Comparison of ENCODE assay signal across 8 cellular contexts in the genomic region with DNA sequence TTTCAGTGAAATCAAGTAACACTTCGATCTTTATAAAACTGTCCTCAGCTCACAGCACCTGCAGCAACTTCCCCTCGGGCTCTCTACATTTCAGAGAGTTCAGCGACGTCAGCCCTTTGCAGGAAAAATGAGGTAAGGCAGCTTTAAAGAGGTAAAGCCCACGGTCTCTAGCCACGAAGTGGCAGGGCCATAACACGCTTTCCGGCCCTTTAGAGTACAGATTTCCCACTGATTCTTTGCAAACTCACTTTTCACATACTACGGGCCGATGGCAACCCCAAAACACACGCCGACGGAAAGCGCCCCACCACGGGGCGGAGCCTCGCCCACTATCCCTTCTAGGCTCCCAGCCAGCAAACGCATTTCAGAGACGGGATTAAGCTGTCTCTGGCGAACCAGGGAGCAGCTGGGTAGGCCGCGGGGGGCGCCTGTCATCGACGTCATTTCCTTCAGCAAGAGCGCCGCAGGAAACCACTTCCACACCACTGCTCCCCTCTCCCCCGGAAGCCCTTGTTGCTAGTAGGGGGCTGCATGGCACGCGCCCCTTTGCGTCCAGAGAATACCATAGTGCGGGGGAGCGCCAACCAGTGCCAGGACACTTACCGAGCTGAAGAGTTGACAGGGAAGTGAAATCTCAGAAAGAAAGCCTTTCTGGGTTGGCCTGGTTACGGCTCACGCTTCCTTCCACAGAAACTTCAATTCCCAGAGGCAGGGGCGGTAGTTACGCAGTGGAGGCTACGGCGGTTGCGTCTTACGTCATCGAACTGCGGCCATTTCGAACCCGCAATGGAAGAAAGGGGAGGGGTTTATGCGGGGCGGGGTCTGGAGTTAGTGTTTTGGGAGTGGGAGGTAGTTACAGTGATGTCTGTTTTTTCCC. TPM values are rescaled to one million over a fixed set of nuclear protein-coding genes. Genes with fewer than 3 reads are reported as not detected.
DNase-seq lines count a peak whose midpoint lies in the region; ATAC-seq and TF ChIP-seq lines count a peak whose summit lies in the region.

A gene with protein sequence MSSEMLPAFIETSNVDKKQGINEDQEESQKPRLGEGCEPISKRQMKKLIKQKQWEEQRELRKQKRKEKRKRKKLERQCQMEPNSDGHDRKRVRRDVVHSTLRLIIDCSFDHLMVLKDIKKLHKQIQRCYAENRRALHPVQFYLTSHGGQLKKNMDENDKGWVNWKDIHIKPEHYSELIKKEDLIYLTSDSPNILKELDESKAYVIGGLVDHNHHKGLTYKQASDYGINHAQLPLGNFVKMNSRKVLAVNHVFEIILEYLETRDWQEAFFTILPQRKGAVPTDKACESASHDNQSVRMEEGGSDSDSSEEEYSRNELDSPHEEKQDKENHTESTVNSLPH (minus strand): TSS at position 730 of the 877 bp plus-strand sequence. CDS start 4,701 bp downstream, outside the sequence.

- H3K9me3 Mint-ChIP-seq in natural killer cell treated with Interleukin-12 subunit alpha and Interleukin-12 subunit beta and Interleukin-15 and Interleukin-18, amount 100 ng/mL, for 72 hours, result no peaks in the 10 kb centered on the region

- H3K36me3 Mint-ChIP-seq in natural killer cell treated with Interleukin-12 subunit alpha and Interleukin-12 subunit beta and Interleukin-15 and Interleukin-18, amount 100 ng/mL, for 72 hours, result no peaks in the 10 kb centered on the region

- ATAC-seq in RWPE2 (ENCODE audit: low read depth), result peak; percentile 94
- ATAC-seq in natural killer cell treated with Interleukin-12 subunit alpha and Interleukin-12 subunit beta and Interleukin-15 and Interleukin-18, amount 100 ng/mL, for 72 hours, result peak; percentile 97 to 98
- ATAC-seq in stimulated activated naive CD8-positive, alpha-beta T cell treated with anti-CD3 and anti-CD28 coated beads, Interleukin-15, Interleukin-2, amounts not matched to agents 100 U/mL and 50 U/mL, for 24 hours, result peak; percentile 98

- H3K9me3 ChIP-seq in RWPE2 (ENCODE audit: severe bottlenecking), result no peaks in the 10 kb centered on the region

- no peaks in the 10 kb centered on the region for H3K36me3 ChIP-seq in RWPE2 (ENCODE audit: low read depth)

- peaks cover 21 to 25% of the 10 kb centered on the region in 2 donors for H3K27me3 Mint-ChIP-seq in natural killer cell treated with Interleukin-12 subunit alpha and Interleukin-12 subunit beta and Interleukin-15 and Interleukin-18, amount 100 ng/mL, for 72 hours

- peak within 1 kb of the TSS; percentile 74 for H3K4me3 ChIP-seq in RWPE2 (ENCODE audit: severe bottlenecking)
- peak within 1 kb of the TSS; percentile 82 for H3K4me3 ChIP-seq in fibroblast of pulmonary artery (replicated peaks; ENCODE audit: low read depth, low read length)

- peak within 1 kb of the TSS; percentile 76 for H3K27ac ChIP-seq in RWPE2 (ENCODE audit: poor library complexity, severe bottlenecking)

- H3K4me1 Mint-ChIP-seq in natural killer cell treated with Interleukin-12 subunit alpha and Interleukin-12 subunit beta and Interleukin-15 and Interleukin-18, amount 100 ng/mL, for 72 hours (ENCODE audit: low read depth in 2 of 2), result peaks cover 3 to 5% of the 10 kb centered on the region in 2 donors

- no peaks in the 10 kb centered on the region for H3K27me3 ChIP-seq in RWPE2 (ENCODE audit: insufficient read depth, poor library complexity, severe bottlenecking)

- H3K4me3 Mint-ChIP-seq in natural killer cell treated with Interleukin-12 subunit alpha and Interleukin-12 subunit beta and Interleukin-15 and Interleukin-18, amount 100 ng/mL, for 72 hours, result peak within 1 kb of the TSS; percentile 88

- DNase-seq in EH (ENCODE audit: low read depth) (peak; percentile 99), H4 (ENCODE audit: low spot score) (peak; percentile 96), LoVo (ENCODE audit: low spot score) (peak; percentile 96), RWPE2 (ENCODE audit: low spot score) (peak; percentile 95), fibroblast of pulmonary artery (ENCODE audit: low read depth) (peak; percentile 98)
- peak; percentile 98 for DNase-seq in activated effector memory CD4-positive, alpha-beta T cell treated with anti-CD3 and anti-CD28 coated beads, Interleukin-2, amount 50 U/mL, for 16 hours
- peak; percentile 97 for DNase-seq in natural killer cell treated with Interleukin-12 subunit alpha and Interleukin-12 subunit beta and Interleukin-15 and Interleukin-18, amount 100 ng/mL, for 72 hours (ENCODE audit: low spot score)
- DNase-seq in stimulated activated naive CD8-positive, alpha-beta T cell treated with anti-CD3 and anti-CD28 coated beads, Interleukin-15, Interleukin-2, amounts not matched to agents 100 U/mL and 50 U/mL, for 24 hours, result peak; percentile 93

- no peak for TF ChIP-seq CTCF in RWPE2 (IDR thresholded peaks at IDR 0.05; ENCODE audit: poor library complexity, severe bottlenecking)
- no peak for TF ChIP-seq CTCF in fibroblast of pulmonary artery (IDR thresholded peaks at IDR 0.05; ENCODE audit: low read length, missing control alignments)

- H3K4me1 ChIP-seq in RWPE2 (ENCODE audit: insufficient read depth, poor library complexity, severe bottlenecking), result peaks cover 4% of the 10 kb centered on the region

- H3K27ac Mint-ChIP-seq in natural killer cell treated with Interleukin-12 subunit alpha and Interleukin-12 subunit beta and Interleukin-15 and Interleukin-18, amount 100 ng/mL, for 72 hours, result peak within 1 kb of the TSS; percentile 94 to 99

RNA-seq across cellular contexts. Expression of the gene that starts here (rescaled TPM):
- total RNA-seq in H4 (2014; rRNA removed; shearing (Covaris generic)), result 5.5 TPM in 2 replicates
- 1 to 10 TPM; 6.9 to 8.8 TPM for total RNA-seq in natural killer cell treated with Interleukin-12 subunit alpha and Interleukin-12 subunit beta and Interleukin-15 and Interleukin-18, amount 100 ng/mL, for 72 hours

Comparison
In these comparisons a context has a peak if more than half of its experiments do, and no peak if none do; other contexts are left out.
1. Peak in every context shown above with its lines: DNase-seq, ATAC-seq, H3K4me3 ChIP-seq and H3K27ac ChIP-seq.